10 cellular contexts compared by ENCODE assay signal in the genomic region with DNA sequence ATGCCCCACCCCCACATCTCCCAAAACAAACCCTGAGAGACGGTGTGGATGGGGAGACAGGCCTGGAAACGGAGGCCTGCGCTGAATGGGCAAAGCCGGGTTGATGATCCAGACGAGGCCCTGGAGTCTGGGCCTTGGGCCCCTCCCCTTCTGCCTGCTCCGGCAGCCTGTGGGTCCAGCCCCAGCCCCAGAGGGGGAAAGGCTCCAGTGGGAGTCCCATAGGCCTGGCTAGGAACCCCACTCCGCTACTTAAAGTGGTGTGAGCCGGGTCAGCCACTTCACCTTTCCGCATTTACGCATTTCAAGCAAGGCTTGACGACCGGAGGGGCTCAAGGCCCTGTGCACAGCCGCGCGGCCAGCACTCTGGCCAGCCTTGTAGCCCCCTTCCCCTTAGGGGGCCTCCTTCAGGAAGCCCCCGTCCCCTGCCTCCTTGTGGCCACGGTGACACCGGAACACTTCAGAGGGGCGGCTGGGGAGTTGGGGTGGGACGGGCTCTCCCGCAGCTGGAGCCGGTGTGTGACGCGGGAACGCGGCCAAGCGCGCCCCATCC. TPM values are rescaled to one million over a fixed set of nuclear protein-coding genes. Genes with fewer than 3 reads are reported as not detected.
DNase-seq lines count a peak whose midpoint lies in the region; ATAC-seq and TF ChIP-seq lines count a peak whose summit lies in the region.
"Had no signal": no experiment of that assay in that cellular context is flagged by ENCODE, and none has a peak within 500 bp of the region (broad histone marks: within the 10 kb centered on the region; RNA-seq: fewer than 3 reads in every experiment).

No MANE protein-coding gene starts in this region.

- peaks cover 90% of the 10 kb centered on the region for H3K4me1 ChIP-seq in lower lobe of right lung

- no peaks in the 10 kb centered on the region for H3K9me3 Mint-ChIP-seq in type B pancreatic cell
- H3K9me3 Mint-ChIP-seq: activated CD8-positive, alpha-beta T cell treated with anti-CD3 and anti-CD28 coated beads for 36 hours had no signal

- H3K27me3 ChIP-seq in lower lobe of right lung (ENCODE audit: low read depth): no peaks in the 10 kb centered on the region

- H3K27ac ChIP-seq in angular gyrus (ENCODE audit: low read depth, low read length) (peak overlapping the region; percentile 22), lower lobe of right lung (peak overlapping the region; percentile 89)
- H3K27ac ChIP-seq: C4-2B had no signal

- H3K36me3 ChIP-seq in lower lobe of right lung: peaks cover 3% of the 10 kb centered on the region

- ATAC-seq in lower lobe of right lung: peak; percentile 1 to 4

- H3K4me3 ChIP-seq in lower lobe of right lung: peak overlapping the region; percentile 77

- peaks cover 16% of the 10 kb centered on the region for H3K27me3 Mint-ChIP-seq in type B pancreatic cell

- DNase-seq in NCI-H510A treated with DMSO at 0.1 percent for 48 hours (lab: John Stamatoyannopoulos, UW) (peak; percentile 69), NCI-H510A (lab: John Stamatoyannopoulos, UW) (no peak), lower lobe of right lung (no peak), type B pancreatic cell (ENCODE audit: extremely low spot score, unreplicated experiment) (no peak), occipital lobe (lab: John Stamatoyannopoulos, UW) (no peak), superior temporal gyrus (ENCODE audit: extremely low spot score) (no peak)
- DNase-seq in activated CD4-positive, alpha-beta T cell treated with anti-CD3 and anti-CD28 coated beads, Interleukin-2, amount 50 U/mL, for 48 hours: no peak
- DNase-seq: activated CD8-positive, alpha-beta T cell treated with anti-CD3 and anti-CD28 coated beads for 36 hours had no signal

- H3K4me3 Mint-ChIP-seq in type B pancreatic cell: peak overlapping the region; percentile 76
- H3K4me3 Mint-ChIP-seq: activated CD8-positive, alpha-beta T cell treated with anti-CD3 and anti-CD28 coated beads for 36 hours had no signal

- peaks cover 14% of the 10 kb centered on the region for H3K4me1 Mint-ChIP-seq in type B pancreatic cell (ENCODE audit: unreplicated experiment)

- intact Hi-C loops in lower lobe of right lung (cut with DNase I): no loop called here

- no peak overlapping the region for H3K27ac Mint-ChIP-seq in type B pancreatic cell
- H3K27ac Mint-ChIP-seq: activated CD8-positive, alpha-beta T cell treated with anti-CD3 and anti-CD28 coated beads for 36 hours had no signal

- TF ChIP-seq CTCF in lower lobe of right lung (IDR thresholded peaks at IDR 0.05) (no peak), type B pancreatic cell (conservative IDR thresholded peaks at IDR 0.05) (no peak)

- no peaks in the 10 kb centered on the region for H3K36me3 Mint-ChIP-seq in type B pancreatic cell

- no peaks in the 10 kb centered on the region for H3K9me3 ChIP-seq in lower lobe of right lung

RNA-seq across cellular contexts. Expression of a gene that starts 0.6 kb away (rescaled TPM):
- total RNA-seq in lower lobe of right lung: 254 TPM
- total RNA-seq in type B pancreatic cell (ENCODE audit: low replicate concordance): 21.5 and 28.5 TPM in 2 replicates
- total RNA-seq in occipital lobe: 18.2 TPM

RNA-seq across cellular contexts. Expression of a gene that starts 28.1 kb away (rescaled TPM):
- total RNA-seq in lower lobe of right lung (3.6 TPM), type B pancreatic cell (ENCODE audit: low replicate concordance) (4.0 and 4.1 TPM in 2 replicates), occipital lobe (1.1 TPM)
- total RNA-seq: activated CD8-positive, alpha-beta T cell treated with anti-CD3 and anti-CD28 coated beads for 36 hours had no signal

RNA-seq across cellular contexts. Expression of a gene that starts 38.6 kb away (rescaled TPM):
- not detected for total RNA-seq in lower lobe of right lung
- total RNA-seq in type B pancreatic cell (ENCODE audit: low replicate concordance): not detected in 2 replicates
- not detected for total RNA-seq in occipital lobe
- total RNA-seq: activated CD8-positive, alpha-beta T cell treated with anti-CD3 and anti-CD28 coated beads for 36 hours had no signal
